ENCODE assay signal across 1 cellular context in genomic region chr1:32232558-32233304, GRCh38.
TF ChIP-seq lines count a peak whose summit lies in the region.

No MANE protein-coding gene starts in this region.

TF ChIP-seq in HEK293, 187 proteins besides CTCF, POLR2A, EP300 and RAD21 (continued from another document):
- TF ChIP-seq KLF10 (tag by site-specific recombination; IDR thresholded peaks at IDR 0.05) (no peak), ZNF629 (tag by site-specific recombination; IDR thresholded peaks at IDR 0.05) (no peak), ZNF324 (tag by site-specific recombination; IDR thresholded peaks at IDR 0.05) (no peak), ZNF558 (tag by site-specific recombination; IDR thresholded peaks at IDR 0.05) (no peak), ZNF157 (tag by site-specific recombination; IDR thresholded peaks at IDR 0.05) (no peak), ZNF202 (tag by site-specific recombination; IDR thresholded peaks at IDR 0.05; ENCODE audit: borderline replicate concordance) (no peak), SP7 (tag by site-specific recombination; IDR thresholded peaks at IDR 0.05) (no peak), ZNF664 (tag by site-specific recombination; IDR thresholded peaks at IDR 0.05) (peak; percentile 77), ZNF529 (tag by site-specific recombination; IDR thresholded peaks at IDR 0.05; ENCODE audit: insufficient replicate concordance) (no peak), PRDM4 (tag by site-specific recombination; IDR thresholded peaks at IDR 0.05) (no peak)
